Comparison of ENCODE assay signal across 8 cellular contexts in genomic region chr1:230425252-230426061, GRCh38. TPM values are rescaled to one million over a fixed set of nuclear protein-coding genes. Genes with fewer than 3 reads are reported as not detected.
DNase-seq lines count a peak whose midpoint lies in the region; ATAC-seq, FAIRE-seq and TF ChIP-seq lines count a peak whose summit lies in the region.

No MANE protein-coding gene starts in this region.

- FAIRE-seq in RCC 7860 (lab: Jason Lieb, UNC) = no peak

- H3K4me3 ChIP-seq in breast epithelium = peak overlapping the region in 2 of 3 donors; percentile 40 to 76

- no peaks in the 10 kb centered on the region for H3K36me3 ChIP-seq in breast epithelium

- peaks cover 0 to 69% of the 10 kb centered on the region in 2 donors for H3K27me3 ChIP-seq in breast epithelium

- H3K4me1 Mint-ChIP-seq in naive B cell = peaks cover 12 to 19% (median 14%) of the 10 kb centered on the region in 3 donors

- peak overlapping the region; percentile 54 to 89 (median 67) for H3K4me3 Mint-ChIP-seq in naive B cell

- DNase-seq in COLO668 (lab: John Stamatoyannopoulos, UW; ENCODE audit: unreplicated experiment) = peak; percentile 78
- DNase-seq in breast epithelium (ENCODE audit: low spot score in 2 of 2) = no peak
- no peak for DNase-seq in naive B cell
- no peak for DNase-seq in NCI-H187 (lab: John Stamatoyannopoulos, UW)
- no peak for DNase-seq in RCC 7860 (ENCODE audit: low spot score)

- no peaks in the 10 kb centered on the region for H3K9me3 ChIP-seq in breast epithelium

- TF ChIP-seq POLR2A in breast epithelium (IDR thresholded peaks at IDR 0.05) = no peak

- peaks cover 56 to 58% (median 57%) of the 10 kb centered on the region in 3 donors for H3K27me3 Mint-ChIP-seq in naive B cell

- no peaks in the 10 kb centered on the region for H3K4me1 ChIP-seq in breast epithelium

- peak; percentile 10 for ATAC-seq in HG03432 (IDR thresholded peaks at IDR 0.05; ENCODE audit: unreplicated experiment)
- no peak for ATAC-seq in naive B cell (ENCODE audit: low read depth in 2 of 2)
- no peak for ATAC-seq in HG02852 (IDR thresholded peaks at IDR 0.05; ENCODE audit: unreplicated experiment)
- ATAC-seq in GM21423 (IDR thresholded peaks at IDR 0.05; ENCODE audit: unreplicated experiment) = no peak

- no peak for TF ChIP-seq CTCF in breast epithelium (IDR thresholded peaks at IDR 0.05)

- H3K27ac Mint-ChIP-seq in naive B cell = peak overlapping the region in 1 of 6 donors; percentile 69

- H3K27ac ChIP-seq in breast epithelium = no peak overlapping the region

- H3K9me3 Mint-ChIP-seq in naive B cell = peaks cover 5 to 24% (median 12%) of the 10 kb centered on the region in 7 donors

- intact Hi-C loops in breast epithelium (cut with DNase I; ENCODE audit: low total_unique reads) = no loop called here

- peaks cover 6 to 28% of the 10 kb centered on the region in 2 donors for H3K36me3 Mint-ChIP-seq in naive B cell

RNA-seq across cellular contexts. Expression of gene PGBD5, which starts 0.7 kb away (rescaled TPM):
- under 1 TPM; 0.48 to 0.98 (median 0.59) TPM for total RNA-seq in breast epithelium
- not detected for polyA plus RNA-seq in naive B cell (ENCODE audit: low read depth in 6 of 6)
